1 cellular context compared by ENCODE assay signal in the genomic region with DNA sequence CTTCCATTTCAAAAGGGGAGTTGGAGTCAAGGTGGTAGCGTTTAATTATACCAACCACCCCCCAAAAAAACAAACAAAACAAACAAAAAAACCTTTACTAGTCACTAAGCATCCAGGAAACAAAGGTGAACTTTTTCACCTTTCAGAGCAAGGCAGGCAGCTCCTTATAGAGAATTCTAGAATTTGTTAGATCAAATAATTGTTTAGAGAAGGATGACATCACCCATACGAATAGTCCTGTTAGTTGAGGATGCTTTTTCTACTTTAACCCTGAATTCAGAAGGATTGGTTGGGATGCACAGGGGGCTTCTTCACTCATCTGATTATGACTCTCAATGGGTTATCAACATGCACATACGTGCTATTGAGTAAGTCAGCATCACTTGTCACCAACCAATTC.
TF ChIP-seq lines count a peak whose summit lies in the region.

No MANE protein-coding gene starts in this region.

TF ChIP-seq in GM23338, 12 proteins besides CTCF, POLR2A, EP300 and RAD21 (continued from another document):
- TF ChIP-seq, protein P1, sequence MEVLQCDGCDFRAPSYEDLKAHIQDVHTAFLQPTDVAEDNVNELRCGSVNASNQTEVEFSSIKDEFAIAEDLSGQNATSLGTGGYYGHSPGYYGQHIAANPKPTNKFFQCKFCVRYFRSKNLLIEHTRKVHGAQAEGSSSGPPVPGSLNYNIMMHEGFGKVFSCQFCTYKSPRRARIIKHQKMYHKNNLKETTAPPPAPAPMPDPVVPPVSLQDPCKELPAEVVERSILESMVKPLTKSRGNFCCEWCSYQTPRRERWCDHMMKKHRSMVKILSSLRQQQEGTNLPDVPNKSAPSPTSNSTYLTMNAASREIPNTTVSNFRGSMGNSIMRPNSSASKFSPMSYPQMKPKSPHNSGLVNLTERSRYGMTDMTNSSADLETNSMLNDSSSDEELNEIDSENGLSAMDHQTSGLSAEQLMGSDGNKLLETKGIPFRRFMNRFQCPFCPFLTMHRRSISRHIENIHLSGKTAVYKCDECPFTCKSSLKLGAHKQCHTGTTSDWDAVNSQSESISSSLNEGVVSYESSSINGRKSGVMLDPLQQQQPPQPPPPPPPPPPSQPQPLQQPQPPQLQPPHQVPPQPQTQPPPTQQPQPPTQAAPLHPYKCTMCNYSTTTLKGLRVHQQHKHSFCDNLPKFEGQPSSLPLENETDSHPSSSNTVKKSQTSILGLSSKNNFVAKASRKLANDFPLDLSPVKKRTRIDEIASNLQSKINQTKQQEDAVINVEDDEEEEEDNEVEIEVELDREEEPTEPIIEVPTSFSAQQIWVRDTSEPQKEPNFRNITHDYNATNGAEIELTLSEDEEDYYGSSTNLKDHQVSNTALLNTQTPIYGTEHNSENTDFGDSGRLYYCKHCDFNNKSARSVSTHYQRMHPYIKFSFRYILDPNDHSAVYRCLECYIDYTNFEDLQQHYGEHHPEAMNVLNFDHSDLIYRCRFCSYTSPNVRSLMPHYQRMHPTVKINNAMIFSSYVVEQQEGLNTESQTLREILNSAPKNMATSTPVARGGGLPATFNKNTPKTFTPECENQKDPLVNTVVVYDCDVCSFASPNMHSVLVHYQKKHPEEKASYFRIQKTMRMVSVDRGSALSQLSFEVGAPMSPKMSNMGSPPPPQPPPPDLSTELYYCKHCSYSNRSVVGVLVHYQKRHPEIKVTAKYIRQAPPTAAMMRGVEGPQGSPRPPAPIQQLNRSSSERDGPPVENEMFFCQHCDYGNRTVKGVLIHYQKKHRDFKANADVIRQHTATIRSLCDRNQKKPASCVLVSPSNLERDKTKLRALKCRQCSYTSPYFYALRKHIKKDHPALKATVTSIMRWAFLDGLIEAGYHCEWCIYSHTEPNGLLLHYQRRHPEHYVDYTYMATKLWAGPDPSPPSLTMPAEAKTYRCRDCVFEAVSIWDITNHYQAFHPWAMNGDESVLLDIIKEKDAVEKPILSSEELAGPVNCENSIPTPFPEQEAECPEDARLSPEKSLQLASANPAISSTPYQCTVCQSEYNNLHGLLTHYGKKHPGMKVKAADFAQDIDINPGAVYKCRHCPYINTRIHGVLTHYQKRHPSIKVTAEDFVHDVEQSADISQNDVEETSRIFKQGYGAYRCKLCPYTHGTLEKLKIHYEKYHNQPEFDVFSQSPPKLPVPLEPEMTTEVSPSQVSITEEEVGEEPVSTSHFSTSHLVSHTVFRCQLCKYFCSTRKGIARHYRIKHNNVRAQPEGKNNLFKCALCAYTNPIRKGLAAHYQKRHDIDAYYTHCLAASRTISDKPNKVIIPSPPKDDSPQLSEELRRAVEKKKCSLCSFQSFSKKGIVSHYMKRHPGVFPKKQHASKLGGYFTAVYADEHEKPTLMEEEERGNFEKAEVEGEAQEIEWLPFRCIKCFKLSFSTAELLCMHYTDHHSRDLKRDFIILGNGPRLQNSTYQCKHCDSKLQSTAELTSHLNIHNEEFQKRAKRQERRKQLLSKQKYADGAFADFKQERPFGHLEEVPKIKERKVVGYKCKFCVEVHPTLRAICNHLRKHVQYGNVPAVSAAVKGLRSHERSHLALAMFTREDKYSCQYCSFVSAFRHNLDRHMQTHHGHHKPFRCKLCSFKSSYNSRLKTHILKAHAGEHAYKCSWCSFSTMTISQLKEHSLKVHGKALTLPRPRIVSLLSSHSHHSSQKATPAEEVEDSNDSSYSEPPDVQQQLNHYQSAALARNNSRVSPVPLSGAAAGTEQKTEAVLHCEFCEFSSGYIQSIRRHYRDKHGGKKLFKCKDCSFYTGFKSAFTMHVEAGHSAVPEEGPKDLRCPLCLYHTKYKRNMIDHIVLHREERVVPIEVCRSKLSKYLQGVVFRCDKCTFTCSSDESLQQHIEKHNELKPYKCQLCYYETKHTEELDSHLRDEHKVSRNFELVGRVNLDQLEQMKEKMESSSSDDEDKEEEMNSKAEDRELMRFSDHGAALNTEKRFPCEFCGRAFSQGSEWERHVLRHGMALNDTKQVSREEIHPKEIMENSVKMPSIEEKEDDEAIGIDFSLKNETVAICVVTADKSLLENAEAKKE (CRISPR knock-in tag; IDR thresholded peaks at IDR 0.05), result no peak
- TF ChIP-seq CREB1 (CRISPR knock-in tag; IDR thresholded peaks at IDR 0.05; ENCODE audit: low read depth) (no peak), POLR2AphosphoS5 (IDR thresholded peaks at IDR 0.05; ENCODE audit: low read depth) (no peak), STAT1 (IDR thresholded peaks at IDR 0.05; ENCODE audit: unreplicated experiment) (no peak), ZNF331 (CRISPR knock-in tag; IDR thresholded peaks at IDR 0.05; ENCODE audit: low read depth) (no peak), EZH2 (IDR thresholded peaks at IDR 0.05; ENCODE audit: low read depth, unreplicated experiment) (no peak), EZH2phosphoT487 (IDR thresholded peaks at IDR 0.05; ENCODE audit: unreplicated experiment) (no peak), ZNF114 (CRISPR knock-in tag; IDR thresholded peaks at IDR 0.05) (no peak)
- TF ChIP-seq, protein P2, sequence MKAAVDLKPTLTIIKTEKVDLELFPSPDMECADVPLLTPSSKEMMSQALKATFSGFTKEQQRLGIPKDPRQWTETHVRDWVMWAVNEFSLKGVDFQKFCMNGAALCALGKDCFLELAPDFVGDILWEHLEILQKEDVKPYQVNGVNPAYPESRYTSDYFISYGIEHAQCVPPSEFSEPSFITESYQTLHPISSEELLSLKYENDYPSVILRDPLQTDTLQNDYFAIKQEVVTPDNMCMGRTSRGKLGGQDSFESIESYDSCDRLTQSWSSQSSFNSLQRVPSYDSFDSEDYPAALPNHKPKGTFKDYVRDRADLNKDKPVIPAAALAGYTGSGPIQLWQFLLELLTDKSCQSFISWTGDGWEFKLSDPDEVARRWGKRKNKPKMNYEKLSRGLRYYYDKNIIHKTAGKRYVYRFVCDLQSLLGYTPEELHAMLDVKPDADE (IDR thresholded peaks at IDR 0.05), result no peak
- TF ChIP-seq, protein P3, sequence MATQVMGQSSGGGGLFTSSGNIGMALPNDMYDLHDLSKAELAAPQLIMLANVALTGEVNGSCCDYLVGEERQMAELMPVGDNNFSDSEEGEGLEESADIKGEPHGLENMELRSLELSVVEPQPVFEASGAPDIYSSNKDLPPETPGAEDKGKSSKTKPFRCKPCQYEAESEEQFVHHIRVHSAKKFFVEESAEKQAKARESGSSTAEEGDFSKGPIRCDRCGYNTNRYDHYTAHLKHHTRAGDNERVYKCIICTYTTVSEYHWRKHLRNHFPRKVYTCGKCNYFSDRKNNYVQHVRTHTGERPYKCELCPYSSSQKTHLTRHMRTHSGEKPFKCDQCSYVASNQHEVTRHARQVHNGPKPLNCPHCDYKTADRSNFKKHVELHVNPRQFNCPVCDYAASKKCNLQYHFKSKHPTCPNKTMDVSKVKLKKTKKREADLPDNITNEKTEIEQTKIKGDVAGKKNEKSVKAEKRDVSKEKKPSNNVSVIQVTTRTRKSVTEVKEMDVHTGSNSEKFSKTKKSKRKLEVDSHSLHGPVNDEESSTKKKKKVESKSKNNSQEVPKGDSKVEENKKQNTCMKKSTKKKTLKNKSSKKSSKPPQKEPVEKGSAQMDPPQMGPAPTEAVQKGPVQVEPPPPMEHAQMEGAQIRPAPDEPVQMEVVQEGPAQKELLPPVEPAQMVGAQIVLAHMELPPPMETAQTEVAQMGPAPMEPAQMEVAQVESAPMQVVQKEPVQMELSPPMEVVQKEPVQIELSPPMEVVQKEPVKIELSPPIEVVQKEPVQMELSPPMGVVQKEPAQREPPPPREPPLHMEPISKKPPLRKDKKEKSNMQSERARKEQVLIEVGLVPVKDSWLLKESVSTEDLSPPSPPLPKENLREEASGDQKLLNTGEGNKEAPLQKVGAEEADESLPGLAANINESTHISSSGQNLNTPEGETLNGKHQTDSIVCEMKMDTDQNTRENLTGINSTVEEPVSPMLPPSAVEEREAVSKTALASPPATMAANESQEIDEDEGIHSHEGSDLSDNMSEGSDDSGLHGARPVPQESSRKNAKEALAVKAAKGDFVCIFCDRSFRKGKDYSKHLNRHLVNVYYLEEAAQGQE (IDR thresholded peaks at IDR 0.05; ENCODE audit: unreplicated experiment), result no peak
